In the genomic region with DNA sequence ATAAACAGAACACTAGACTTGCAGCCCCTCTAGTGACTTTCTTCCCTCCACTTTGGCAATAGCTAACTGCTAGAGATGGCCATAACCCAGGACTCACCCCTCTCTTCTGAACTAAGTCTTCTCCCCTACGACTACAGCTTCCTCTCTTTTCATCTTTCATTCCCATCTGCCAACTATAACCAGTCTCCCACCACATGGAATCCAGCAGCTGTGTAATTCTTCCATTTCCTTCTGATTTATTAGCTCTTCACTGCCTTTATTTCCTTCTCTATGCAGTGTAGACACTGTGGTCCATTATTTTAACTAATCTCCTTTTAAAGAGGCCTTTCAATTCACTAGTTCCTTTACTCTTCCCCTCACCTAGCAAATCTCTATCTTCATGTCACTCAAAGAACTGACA, we compare ENCODE assay signal across 22 cellular contexts.
"Had no signal": no experiment of that assay in that cellular context is flagged by ENCODE, and none has a peak within 500 bp of the region (broad histone marks: within the 10 kb centered on the region; RNA-seq: fewer than 3 reads in every experiment).

No MANE protein-coding gene starts in this region.

- H3K4me3 Mint-ChIP-seq: memory B cell; natural killer cell; neural crest cell; stimulated activated naive B cell treated with anti-CD40 and anti-IgM and Interleukin-4, amounts not matched to agents 10 μg/mL and 1 μg/mL and 100 μg/mL, for 72 hours; stimulated activated naive CD8-positive, alpha-beta T cell treated with anti-CD3 and anti-CD28 coated beads, Interleukin-15, Interleukin-2, amounts not matched to agents 100 ng/mL and 50 ng/mL, for 24 hours had no signal

- H3K27ac Mint-ChIP-seq: memory B cell; natural killer cell; stimulated activated naive B cell treated with anti-CD40 and anti-IgM and Interleukin-4, amounts not matched to agents 10 μg/mL and 1 μg/mL and 100 μg/mL, for 72 hours; stimulated activated naive CD8-positive, alpha-beta T cell treated with anti-CD3 and anti-CD28 coated beads, Interleukin-15, Interleukin-2, amounts not matched to agents 100 ng/mL and 50 ng/mL, for 24 hours had no signal

- H3K36me3 ChIP-seq: heart left ventricle, neutrophil, pancreas, right lobe of liver, suprapubic skin, transverse colon, upper lobe of right lung, uterus had no signal

- ATAC-seq: heart left ventricle; natural killer cell; pancreas; stimulated activated naive B cell treated with anti-CD40 and anti-IgM and Interleukin-4, amounts not matched to agents 10 μg/mL and 1 μg/mL and 100 μg/mL, for 72 hours; upper lobe of right lung had no signal

- H3K9me3 ChIP-seq: neutrophil, pancreas, right lobe of liver, suprapubic skin, upper lobe of right lung, uterus had no signal

- H3K4me1 ChIP-seq: heart left ventricle, pancreas, suprapubic skin, transverse colon, upper lobe of right lung, uterus had no signal

- FAIRE-seq: frontal cortex, kidney, pancreas, small intestine had no signal

- H3K79me2 ChIP-seq: hepatocyte had no signal

- H2AFZ ChIP-seq: hepatocyte had no signal

- DNase-seq: dorsolateral prefrontal cortex; effector CD4-positive, alpha-beta T cell; heart left ventricle; kidney; natural killer cell; right lobe of liver; small intestine; stimulated activated CD4-positive, alpha-beta T cell treated with anti-CD3 and anti-CD28 coated beads, Interleukin-15, amount 100 ng/mL, for 24 hours; stimulated activated CD4-positive, alpha-beta T cell treated with anti-CD3 and anti-CD28 coated beads, Interleukin-2, amount 100 ng/mL, for 48 hours; stimulated activated naive B cell treated with anti-CD40 and anti-IgM and Interleukin-4, amounts not matched to agents 10 μg/mL and 1 μg/mL and 100 μg/mL, for 72 hours; transverse colon; upper lobe of right lung; uterus had no signal

- H3K27me3 ChIP-seq: dorsolateral prefrontal cortex, heart left ventricle, hepatocyte, neutrophil, pancreas, right lobe of liver, transverse colon, upper lobe of right lung, uterus had no signal

- H3K36me3 Mint-ChIP-seq: memory B cell; natural killer cell; stimulated activated naive B cell treated with anti-CD40 and anti-IgM and Interleukin-4, amounts not matched to agents 10 μg/mL and 1 μg/mL and 100 μg/mL, for 72 hours had no signal

- H3K27ac ChIP-seq: dorsolateral prefrontal cortex, heart left ventricle, hepatocyte, neutrophil, pancreas, suprapubic skin, transverse colon, upper lobe of right lung, uterus had no signal

- H3K4me2 ChIP-seq: hepatocyte had no signal

- H3K4me3 ChIP-seq: dorsolateral prefrontal cortex, heart left ventricle, hepatocyte, lung, pancreas, right lobe of liver, suprapubic skin, transverse colon, upper lobe of right lung, uterus had no signal

- H3K4me1 Mint-ChIP-seq: natural killer cell; neural crest cell; stimulated activated naive B cell treated with anti-CD40 and anti-IgM and Interleukin-4, amounts not matched to agents 10 μg/mL and 1 μg/mL and 100 μg/mL, for 72 hours had no signal
